In genomic region chr17:77828749-77829539, GRCh38 we compare ENCODE assay signal across 1 cellular context.
TF ChIP-seq lines count a peak whose summit lies in the region.

No MANE protein-coding gene starts in this region.

TF ChIP-seq in endothelial cell of umbilical vein, 7 proteins besides CTCF, POLR2A, EP300 and RAD21:
- TF ChIP-seq JUN (IDR thresholded peaks at IDR 0.05; ENCODE audit: borderline replicate concordance, insufficient read depth, insufficient read length, low read depth) (no peak), MAX (IDR thresholded peaks at IDR 0.05; ENCODE audit: insufficient read depth, insufficient read length) (peak; percentile 22), FOS (IDR thresholded peaks at IDR 0.05; ENCODE audit: borderline replicate concordance, insufficient read depth, low read length) (no peak), MYC (IDR thresholded peaks at IDR 0.05; ENCODE audit: low read depth, low read length) (no peak), GATA2 (IDR thresholded peaks at IDR 0.05; ENCODE audit: insufficient read depth, insufficient read length, low read depth, low read length) (no peak), POLR2AphosphoS5 (IDR thresholded peaks at IDR 0.05; ENCODE audit: insufficient read depth, low read depth, low read length) (no peak)
